In genomic region chr17:74210191-74211140, GRCh38 we compare ENCODE assay signal across 8 cellular contexts. TPM values are rescaled to one million over a fixed set of nuclear protein-coding genes. Genes with fewer than 3 reads are reported as not detected.
DNase-seq lines count a peak whose midpoint lies in the region; ATAC-seq and TF ChIP-seq lines count a peak whose summit lies in the region.

No MANE protein-coding gene starts in this region.

- H3K36me3 Mint-ChIP-seq in activated CD4-positive, alpha-beta memory T cell treated with anti-CD3 and anti-CD28 coated beads for 36 hours: peaks cover 38% of the 10 kb centered on the region

- H3K4me1 ChIP-seq in lung (ENCODE audit: control insufficient read depth in 2 of 2, insufficient read depth in 2 of 2, low read length in 2 of 2): peaks cover 4 to 13% of the 10 kb centered on the region in 2 donors

- ATAC-seq in GM18870 (IDR thresholded peaks at IDR 0.05; ENCODE audit: unreplicated experiment): peak; percentile 41
- ATAC-seq in lung (ENCODE audit: insufficient read depth, low FRiP score): no peak
- ATAC-seq in HG03520 (IDR thresholded peaks at IDR 0.05; ENCODE audit: unreplicated experiment): no peak

- intact Hi-C loops in activated CD4-positive, alpha-beta memory T cell treated with anti-CD3 and anti-CD28 coated beads for 36 hours (cut with micrococcal nuclease): loop anchor here (1.0 to 10.0 kb wide), 4 partner anchors 72 to 534 kb away; partner anchors contain the start of gene NHERF1

- no peaks in the 10 kb centered on the region for H3K27me3 ChIP-seq in lung (ENCODE audit: control insufficient read depth, insufficient read depth)

- no peak overlapping the region for H3K4me3 ChIP-seq in lung

- peaks cover 81% of the 10 kb centered on the region for H3K4me1 Mint-ChIP-seq in activated CD4-positive, alpha-beta memory T cell treated with anti-CD3 and anti-CD28 coated beads for 36 hours (ENCODE audit: low read depth)

- DNase-seq in AG09319 (ENCODE audit: extremely low read depth, low read depth) (peak; percentile 22), NCI-H460 (ENCODE audit: extremely low read depth, low read depth) (peak; percentile 68), dermis microvascular lymphatic vessel endothelial cell (ENCODE audit: low read depth in 2 of 2) (peak; percentile 40 to 73), lung (ENCODE audit: low spot score) (peak; percentile 74)
- DNase-seq in activated CD4-positive, alpha-beta memory T cell treated with anti-CD3 and anti-CD28 coated beads for 36 hours: peak; percentile 90
- DNase-seq in stimulated activated CD8-positive, alpha-beta memory T cell treated with anti-CD3 and anti-CD28 coated beads, Interleukin-12 subunit alpha, Interleukin-12 subunit beta, amount 100 ng/mL, for 4 hours (ENCODE audit: low read depth): peak; percentile 53

- no peaks in the 10 kb centered on the region for H3K9me3 ChIP-seq in lung (ENCODE audit: control insufficient read depth in 2 of 2, insufficient read depth in 1 of 2, low read length in 1 of 2)

- H3K27ac Mint-ChIP-seq in activated CD4-positive, alpha-beta memory T cell treated with anti-CD3 and anti-CD28 coated beads for 36 hours: peak overlapping the region; percentile 77

- POLR2A ChIA-PET in activated CD4-positive, alpha-beta memory T cell treated with anti-CD3 and anti-CD28 coated beads for 36 hours (lab: Charles Lee): no interaction called here

- 57 to 64% methylated on average over 18 of the region's 18 CpGs for WGBS in lung, 2 donors

- CTCF ChIA-PET in activated CD4-positive, alpha-beta memory T cell treated with anti-CD3 and anti-CD28 coated beads for 36 hours (lab: Charles Lee): interaction anchor here (0.7 to 3.7 kb wide), 7 partner anchors 8 to 244 kb away, joined by 3 to 37 read pairs (median 5); partner anchors contain the start of genes BTBD17 and RPL38

- H3K27ac ChIP-seq in lung (ENCODE audit: low read depth in 1 of 2, low read length in 1 of 2): no peak overlapping the region

- peaks cover 11 to 26% of the 10 kb centered on the region in 2 donors for H3K36me3 ChIP-seq in lung (ENCODE audit: control insufficient read depth in 2 of 2, insufficient read depth in 2 of 2, low read length in 2 of 2)

- no peaks in the 10 kb centered on the region for H3K27me3 Mint-ChIP-seq in activated CD4-positive, alpha-beta memory T cell treated with anti-CD3 and anti-CD28 coated beads for 36 hours

- peak overlapping the region; percentile 47 for H3K4me3 Mint-ChIP-seq in activated CD4-positive, alpha-beta memory T cell treated with anti-CD3 and anti-CD28 coated beads for 36 hours

- H3K9me3 Mint-ChIP-seq in activated CD4-positive, alpha-beta memory T cell treated with anti-CD3 and anti-CD28 coated beads for 36 hours: no peaks in the 10 kb centered on the region

- TF ChIP-seq CTCF in AG09319 (IDR thresholded peaks at IDR 0.05; ENCODE audit: low read depth, low read length): no peak; the same call in none of the 2 replicates
- peak; percentile 84 for TF ChIP-seq CTCF in lung (IDR thresholded peaks at IDR 0.05; ENCODE audit: control extremely low read depth, extremely low read depth)

RNA-seq across cellular contexts. Expression of gene TTYH2, which starts 2.9 kb away (rescaled TPM):
- 2.1 and 2.5 TPM in 2 replicates for total RNA-seq in NCI-H460 (2014; rRNA removed; shearing (Covaris generic))
- polyA plus RNA-seq in NCI-H460 (2014; cell fraction: nucleus; rRNA removed): 7.0 and 8.4 TPM in 2 replicates
- 1 to 10 TPM; 7.6 to 7.9 TPM for total RNA-seq in activated CD4-positive, alpha-beta memory T cell treated with anti-CD3 and anti-CD28 coated beads for 36 hours
- total RNA-seq in dermis microvascular lymphatic vessel endothelial cell (0.51 and 0.90 TPM in 2 replicates), lung (10 to 100 TPM in 1 of 2 donors, 1 to 10 TPM in 1; 7.5 to 10.6 TPM)
- 1 to 10 TPM; 2.3 to 3.3 TPM for polyA plus RNA-seq in lung

RNA-seq across cellular contexts. Expression of gene RPL38, which starts 7.0 kb away (rescaled TPM):
- 5,344 and 5,400 TPM in 2 replicates for total RNA-seq in NCI-H460 (2014; rRNA removed; shearing (Covaris generic))
- 72.6 and 219 TPM in 2 replicates for polyA plus RNA-seq in NCI-H460 (2014; cell fraction: nucleus; rRNA removed)
- 1,000 to 10,000 TPM; 1,460 to 1,580 TPM for total RNA-seq in activated CD4-positive, alpha-beta memory T cell treated with anti-CD3 and anti-CD28 coated beads for 36 hours
- total RNA-seq in dermis microvascular lymphatic vessel endothelial cell (1,518 and 2,766 TPM in 2 replicates), lung (1,000 to 10,000 TPM in 1 of 2 donors, 100 to 1,000 TPM in 1; 686 to 1,416 TPM)
- polyA plus RNA-seq in lung: 1,000 to 10,000 TPM in 1 of 2 donors, 100 to 1,000 TPM in 1; 765 to 2,752 TPM

Comparison
In these comparisons a context has a peak if more than half of its experiments do, and no peak if none do; other contexts are left out.
1. DNase-seq: peak in every context shown above with its lines; median percentile 90 in activated CD4-positive, alpha-beta memory T cell treated with anti-CD3 and anti-CD28 coated beads for 36 hours; 74 in lung; 68 in NCI-H460; 56 in dermis microvascular lymphatic vessel endothelial cell; 53 in stimulated activated CD8-positive, alpha-beta memory T cell treated with anti-CD3 and anti-CD28 coated beads, Interleukin-12 subunit alpha, Interleukin-12 subunit beta, amount 100 ng/mL, for 4 hours; 22 in AG09319.